1 cellular context compared by ENCODE assay signal in the genomic region with DNA sequence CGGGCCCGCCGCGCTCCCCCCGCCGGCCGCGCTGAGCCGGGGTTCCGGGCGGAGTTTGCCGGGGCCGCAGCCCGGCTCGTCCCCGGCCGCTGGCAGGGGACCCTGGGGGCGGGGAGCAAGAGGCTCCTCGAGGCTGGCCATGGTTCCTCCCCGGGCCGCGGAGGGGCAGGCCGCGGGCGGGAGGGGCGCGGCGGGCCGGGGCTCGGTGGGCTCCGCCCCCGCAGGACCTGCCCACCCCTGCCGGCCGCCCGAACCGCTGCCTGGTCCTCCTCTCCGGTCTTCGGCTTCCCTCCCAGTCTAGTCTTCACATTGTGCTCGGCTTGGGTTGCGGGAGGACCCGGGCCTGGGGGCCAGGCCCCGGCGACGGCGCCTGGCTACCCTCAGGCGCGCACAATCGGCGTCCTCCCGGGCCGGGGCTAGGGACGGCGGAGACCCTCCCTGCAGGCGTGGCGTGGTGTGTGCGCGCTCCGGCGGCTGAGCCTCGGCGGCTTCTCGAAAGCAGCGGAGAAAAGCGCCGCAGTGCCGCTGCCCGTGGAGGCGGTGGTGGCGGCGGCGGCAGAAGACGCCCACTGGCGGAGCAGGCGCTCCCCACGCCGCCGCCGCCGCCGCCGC.
A peak's percentile ranks its signal among the peaks of the same experiment; 100 is the strongest.
TF ChIP-seq lines count a peak whose summit lies in the region.

A gene (minus strand): TSS at position 571 of the 612 bp plus-strand sequence. CDS start 430 bp downstream, at position 141.

TF ChIP-seq in HEK293, 187 proteins besides CTCF, POLR2A, EP300 and RAD21 (continued from another document):
- TF ChIP-seq ZNF416 (tag by site-specific recombination; IDR thresholded peaks at IDR 0.05) (no peak), ZSCAN23 (tag by site-specific recombination; IDR thresholded peaks at IDR 0.05) (no peak), ZNF843 (tag by site-specific recombination; IDR thresholded peaks at IDR 0.05) (no peak), ZNF473 (tag by site-specific recombination; IDR thresholded peaks at IDR 0.05) (no peak), GFI1B (tag by site-specific recombination; IDR thresholded peaks at IDR 0.05) (no peak), SP2 (tag by site-specific recombination; IDR thresholded peaks at IDR 0.05) (peak; percentile 48)
- TF ChIP-seq, protein P1, sequence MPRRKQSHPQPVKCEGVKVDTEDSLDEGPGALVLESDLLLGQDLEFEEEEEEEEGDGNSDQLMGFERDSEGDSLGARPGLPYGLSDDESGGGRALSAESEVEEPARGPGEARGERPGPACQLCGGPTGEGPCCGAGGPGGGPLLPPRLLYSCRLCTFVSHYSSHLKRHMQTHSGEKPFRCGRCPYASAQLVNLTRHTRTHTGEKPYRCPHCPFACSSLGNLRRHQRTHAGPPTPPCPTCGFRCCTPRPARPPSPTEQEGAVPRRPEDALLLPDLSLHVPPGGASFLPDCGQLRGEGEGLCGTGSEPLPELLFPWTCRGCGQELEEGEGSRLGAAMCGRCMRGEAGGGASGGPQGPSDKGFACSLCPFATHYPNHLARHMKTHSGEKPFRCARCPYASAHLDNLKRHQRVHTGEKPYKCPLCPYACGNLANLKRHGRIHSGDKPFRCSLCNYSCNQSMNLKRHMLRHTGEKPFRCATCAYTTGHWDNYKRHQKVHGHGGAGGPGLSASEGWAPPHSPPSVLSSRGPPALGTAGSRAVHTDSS (tag by site-specific recombination; IDR thresholded peaks at IDR 0.05) = no peak
- TF ChIP-seq, protein P2, sequence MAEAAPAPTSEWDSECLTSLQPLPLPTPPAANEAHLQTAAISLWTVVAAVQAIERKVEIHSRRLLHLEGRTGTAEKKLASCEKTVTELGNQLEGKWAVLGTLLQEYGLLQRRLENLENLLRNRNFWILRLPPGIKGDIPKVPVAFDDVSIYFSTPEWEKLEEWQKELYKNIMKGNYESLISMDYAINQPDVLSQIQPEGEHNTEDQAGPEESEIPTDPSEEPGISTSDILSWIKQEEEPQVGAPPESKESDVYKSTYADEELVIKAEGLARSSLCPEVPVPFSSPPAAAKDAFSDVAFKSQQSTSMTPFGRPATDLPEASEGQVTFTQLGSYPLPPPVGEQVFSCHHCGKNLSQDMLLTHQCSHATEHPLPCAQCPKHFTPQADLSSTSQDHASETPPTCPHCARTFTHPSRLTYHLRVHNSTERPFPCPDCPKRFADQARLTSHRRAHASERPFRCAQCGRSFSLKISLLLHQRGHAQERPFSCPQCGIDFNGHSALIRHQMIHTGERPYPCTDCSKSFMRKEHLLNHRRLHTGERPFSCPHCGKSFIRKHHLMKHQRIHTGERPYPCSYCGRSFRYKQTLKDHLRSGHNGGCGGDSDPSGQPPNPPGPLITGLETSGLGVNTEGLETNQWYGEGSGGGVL (tag by site-specific recombination; IDR thresholded peaks at IDR 0.05) = no peak
- TF ChIP-seq, protein P3, sequence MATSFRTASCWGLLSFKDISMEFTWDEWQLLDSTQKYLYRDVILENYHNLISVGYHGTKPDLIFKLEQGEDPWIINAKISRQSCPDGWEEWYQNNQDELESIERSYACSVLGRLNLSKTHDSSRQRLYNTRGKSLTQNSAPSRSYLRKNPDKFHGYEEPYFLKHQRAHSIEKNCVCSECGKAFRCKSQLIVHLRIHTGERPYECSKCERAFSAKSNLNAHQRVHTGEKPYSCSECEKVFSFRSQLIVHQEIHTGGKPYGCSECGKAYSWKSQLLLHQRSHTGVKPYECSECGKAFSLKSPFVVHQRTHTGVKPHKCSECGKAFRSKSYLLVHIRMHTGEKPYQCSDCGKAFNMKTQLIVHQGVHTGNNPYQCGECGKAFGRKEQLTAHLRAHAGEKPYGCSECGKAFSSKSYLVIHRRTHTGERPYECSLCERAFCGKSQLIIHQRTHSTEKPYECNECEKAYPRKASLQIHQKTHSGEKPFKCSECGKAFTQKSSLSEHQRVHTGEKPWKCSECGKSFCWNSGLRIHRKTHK (tag by site-specific recombination; IDR thresholded peaks at IDR 0.05) = no peak
- TF ChIP-seq, protein P4, sequence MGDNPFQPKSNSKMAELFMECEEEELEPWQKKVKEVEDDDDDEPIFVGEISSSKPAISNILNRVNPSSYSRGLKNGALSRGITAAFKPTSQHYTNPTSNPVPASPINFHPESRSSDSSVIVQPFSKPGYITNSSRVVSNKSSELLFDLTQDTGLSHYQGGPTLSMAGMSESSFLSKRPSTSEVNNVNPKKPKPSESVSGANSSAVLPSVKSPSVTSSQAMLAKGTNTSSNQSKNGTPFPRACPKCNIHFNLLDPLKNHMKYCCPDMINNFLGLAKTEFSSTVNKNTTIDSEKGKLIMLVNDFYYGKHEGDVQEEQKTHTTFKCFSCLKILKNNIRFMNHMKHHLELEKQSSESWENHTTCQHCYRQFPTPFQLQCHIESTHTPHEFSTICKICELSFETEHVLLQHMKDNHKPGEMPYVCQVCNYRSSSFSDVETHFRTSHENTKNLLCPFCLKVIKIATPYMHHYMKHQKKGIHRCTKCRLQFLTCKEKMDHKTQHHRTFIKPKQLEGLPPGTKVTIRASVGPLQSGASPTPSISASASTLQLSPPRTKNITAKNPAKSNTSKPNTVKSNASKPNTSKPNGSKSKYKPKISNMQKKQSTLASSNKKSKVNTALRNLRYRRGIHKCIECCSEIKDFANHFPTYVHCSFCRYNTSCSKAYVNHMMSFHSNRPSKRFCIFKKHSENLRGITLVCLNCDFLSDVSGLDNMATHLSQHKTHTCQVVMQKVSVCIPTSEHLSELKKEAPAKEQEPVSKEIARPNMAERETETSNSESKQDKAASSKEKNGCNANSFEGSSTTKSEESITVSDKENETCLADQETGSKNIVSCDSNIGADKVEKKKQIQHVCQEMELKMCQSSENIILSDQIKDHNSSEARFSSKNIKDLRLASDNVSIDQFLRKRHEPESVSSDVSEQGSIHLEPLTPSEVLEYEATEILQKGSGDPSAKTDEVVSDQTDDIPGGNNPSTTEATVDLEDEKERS (tag by site-specific recombination; IDR thresholded peaks at IDR 0.05) = no peak
- TF ChIP-seq, protein P5, sequence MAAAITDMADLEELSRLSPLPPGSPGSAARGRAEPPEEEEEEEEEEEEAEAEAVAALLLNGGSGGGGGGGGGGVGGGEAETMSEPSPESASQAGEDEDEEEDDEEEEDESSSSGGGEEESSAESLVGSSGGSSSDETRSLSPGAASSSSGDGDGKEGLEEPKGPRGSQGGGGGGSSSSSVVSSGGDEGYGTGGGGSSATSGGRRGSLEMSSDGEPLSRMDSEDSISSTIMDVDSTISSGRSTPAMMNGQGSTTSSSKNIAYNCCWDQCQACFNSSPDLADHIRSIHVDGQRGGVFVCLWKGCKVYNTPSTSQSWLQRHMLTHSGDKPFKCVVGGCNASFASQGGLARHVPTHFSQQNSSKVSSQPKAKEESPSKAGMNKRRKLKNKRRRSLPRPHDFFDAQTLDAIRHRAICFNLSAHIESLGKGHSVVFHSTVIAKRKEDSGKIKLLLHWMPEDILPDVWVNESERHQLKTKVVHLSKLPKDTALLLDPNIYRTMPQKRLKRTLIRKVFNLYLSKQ (tag by site-specific recombination; IDR thresholded peaks at IDR 0.05; ENCODE audit: borderline replicate concordance) = no peak
